10 cellular contexts compared by ENCODE assay signal in genomic region chr4:128525387-128525786, GRCh38.
A peak's percentile ranks its signal among the peaks of the same experiment; 100 is the strongest.
DNase-seq lines count a peak whose midpoint lies in the region; ATAC-seq and TF ChIP-seq lines count a peak whose summit lies in the region.
"Had no signal": no experiment of that assay in that cellular context is flagged by ENCODE, and none has a peak within 500 bp of the region (broad histone marks: within the 10 kb centered on the region; RNA-seq: fewer than 3 reads in every experiment).

No MANE protein-coding gene starts in this region.

- TF ChIP-seq CTCF in AG04450 (IDR thresholded peaks at IDR 0.05; ENCODE audit: low read depth, low read length) (no peak), ascending aorta (IDR thresholded peaks at IDR 0.05) (no peak)

- H3K4me3 ChIP-seq in AG04450 (ENCODE audit: low read depth, low read length), result no peak overlapping the region
- H3K4me3 ChIP-seq in ascending aorta, result no peak overlapping the region
- H3K4me3 ChIP-seq in HAP-1, result no peak overlapping the region

- intact Hi-C loops in ascending aorta (cut with DNase I), result loop anchor here (5.0 kb wide), 1 partner anchor 132 kb away; no protein-coding TSS in a partner anchor

- ATAC-seq in HG02678 (IDR thresholded peaks at IDR 0.05; ENCODE audit: unreplicated experiment), result peak; percentile 54

- H3K27me3 ChIP-seq in AG04450 (ENCODE audit: control insufficient read depth, insufficient read depth, low read length), result no peaks in the 10 kb centered on the region
- H3K27me3 ChIP-seq in ascending aorta, result no peaks in the 10 kb centered on the region
- H3K27me3 ChIP-seq in HAP-1 (ENCODE audit: low read depth), result no peaks in the 10 kb centered on the region

- POLR2A ChIA-PET in AG04450 (lab: Yijun Ruan, JAX), result interaction anchor here (0.7 kb wide), 1 partner anchor 31 kb away, joined by 6 read pairs; no protein-coding TSS in a partner anchor

- H3K27ac ChIP-seq in AG04450 (ENCODE audit: low read depth, low read length), result peak overlapping the region; percentile 42
- peak overlapping the region; percentile 89 to 91 for H3K27ac ChIP-seq in ascending aorta

- CTCF ChIA-PET in AG04450 (lab: Charles Lee), result interaction anchor here (0.8 kb wide), 1 partner anchor 8 kb away, joined by 3 read pairs; no protein-coding TSS in a partner anchor

- H3K9me3 ChIP-seq in AG04450 (ENCODE audit: control insufficient read depth, insufficient read depth, low read length) (no peaks in the 10 kb centered on the region), ascending aorta (no peaks in the 10 kb centered on the region), HAP-1 (no peaks in the 10 kb centered on the region)

- no peaks in the 10 kb centered on the region for H3K36me3 ChIP-seq in ascending aorta
- H3K36me3 ChIP-seq in HAP-1 (replicated peaks), result no peaks in the 10 kb centered on the region

- H3K4me1 ChIP-seq in ascending aorta (peaks cover 16 to 58% of the 10 kb centered on the region in 2 donors), HAP-1 (no peaks in the 10 kb centered on the region)

- in situ Hi-C loops in HAP-1 (cut with MboI; ENCODE audit: low sequenced_read_pairs), result no loop called here

- DNase-seq in AG04450 (ENCODE audit: low read depth, low spot score) (no peak), ascending aorta (ENCODE audit: low spot score in 2 of 2) (no peak), kidney tubule cell (ENCODE audit: low spot score) (peak; percentile 19), germinal center (ENCODE audit: low spot score) (no peak), globus pallidus (ENCODE audit: low spot score) (no peak), mucosa of gallbladder (ENCODE audit: low spot score) (no peak), HAP-1 (ENCODE audit: low spot score in 2 of 2) (no peak)
- DNase-seq: CD4-positive, alpha-beta memory T cell; NCI-H82 had no signal
